In the genomic region with DNA sequence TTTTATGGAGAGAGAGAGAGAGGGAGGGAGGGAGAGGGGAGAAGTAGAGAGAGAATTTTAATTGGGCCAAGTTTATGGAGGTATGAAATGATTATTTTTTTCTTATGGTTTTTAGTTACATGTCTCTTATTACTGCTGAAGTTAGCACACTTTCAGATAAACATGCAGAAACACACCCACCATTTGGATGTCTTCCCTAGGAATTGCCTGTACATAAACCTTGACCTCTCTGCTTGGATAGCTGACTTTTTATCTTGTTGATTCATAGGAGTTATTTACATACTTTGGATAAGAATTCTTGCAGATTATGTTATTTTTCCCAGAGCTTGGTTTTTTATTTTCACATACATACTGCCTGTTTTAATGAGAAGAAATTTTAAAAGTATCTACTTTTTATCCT, we compare ENCODE assay signal across 1 cellular context.
TF ChIP-seq lines count a peak whose summit lies in the region.

No MANE protein-coding gene starts in this region.

TF ChIP-seq in HepG2, 621 proteins besides CTCF, POLR2A, EP300 and RAD21 (continued from another document):
- TF ChIP-seq, protein P1, sequence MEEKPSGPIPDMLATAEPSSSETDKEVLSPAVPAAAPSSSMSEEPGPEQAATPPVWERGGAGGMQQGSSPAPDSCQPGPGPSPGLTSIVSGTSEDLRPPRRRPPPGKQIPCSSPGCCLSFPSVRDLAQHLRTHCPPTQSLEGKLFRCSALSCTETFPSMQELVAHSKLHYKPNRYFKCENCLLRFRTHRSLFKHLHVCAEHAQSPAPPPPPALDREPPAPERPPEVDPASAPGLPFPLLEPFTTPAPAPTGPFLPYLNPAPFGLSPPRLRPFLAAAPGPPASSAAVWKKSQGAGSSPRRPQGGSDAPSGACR (CRISPR knock-in tag; IDR thresholded peaks at IDR 0.05), result no peak
- TF ChIP-seq, protein P2, sequence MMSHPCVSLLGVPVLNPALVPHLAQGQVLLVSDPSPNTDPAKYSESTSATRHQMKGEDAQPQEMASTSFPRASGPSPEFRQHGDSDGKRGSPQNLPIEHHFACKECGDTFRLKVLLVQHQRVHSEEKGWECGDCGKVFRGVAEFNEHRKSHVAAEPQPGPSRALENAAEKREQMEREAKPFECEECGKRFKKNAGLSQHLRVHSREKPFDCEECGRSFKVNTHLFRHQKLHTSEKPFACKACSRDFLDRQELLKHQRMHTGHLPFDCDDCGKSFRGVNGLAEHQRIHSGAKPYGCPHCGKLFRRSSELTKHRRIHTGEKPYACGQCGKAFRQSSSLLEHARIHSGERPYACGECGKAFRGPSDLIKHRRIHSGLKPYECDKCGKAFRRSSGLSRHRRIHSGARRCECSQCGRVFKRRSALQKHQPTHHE (CRISPR knock-in tag; IDR thresholded peaks at IDR 0.05; ENCODE audit: borderline replicate concordance), result no peak
- TF ChIP-seq, protein P3, sequence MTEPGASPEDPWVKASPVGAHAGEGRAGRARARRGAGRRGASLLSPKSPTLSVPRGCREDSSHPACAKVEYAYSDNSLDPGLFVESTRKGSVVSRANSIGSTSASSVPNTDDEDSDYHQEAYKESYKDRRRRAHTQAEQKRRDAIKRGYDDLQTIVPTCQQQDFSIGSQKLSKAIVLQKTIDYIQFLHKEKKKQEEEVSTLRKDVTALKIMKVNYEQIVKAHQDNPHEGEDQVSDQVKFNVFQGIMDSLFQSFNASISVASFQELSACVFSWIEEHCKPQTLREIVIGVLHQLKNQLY (CRISPR knock-in tag; IDR thresholded peaks at IDR 0.05), result no peak
- TF ChIP-seq ZNF460 (CRISPR knock-in tag; IDR thresholded peaks at IDR 0.05; ENCODE audit: borderline replicate concordance) (no peak), SIN3B (IDR thresholded peaks at IDR 0.05; ENCODE audit: low read length) (no peak), ZNF790 (CRISPR knock-in tag; IDR thresholded peaks at IDR 0.05; ENCODE audit: borderline replicate concordance) (no peak), ZNF101 (CRISPR knock-in tag; IDR thresholded peaks at IDR 0.05; ENCODE audit: borderline replicate concordance, low read depth) (no peak)
- TF ChIP-seq, protein P4, sequence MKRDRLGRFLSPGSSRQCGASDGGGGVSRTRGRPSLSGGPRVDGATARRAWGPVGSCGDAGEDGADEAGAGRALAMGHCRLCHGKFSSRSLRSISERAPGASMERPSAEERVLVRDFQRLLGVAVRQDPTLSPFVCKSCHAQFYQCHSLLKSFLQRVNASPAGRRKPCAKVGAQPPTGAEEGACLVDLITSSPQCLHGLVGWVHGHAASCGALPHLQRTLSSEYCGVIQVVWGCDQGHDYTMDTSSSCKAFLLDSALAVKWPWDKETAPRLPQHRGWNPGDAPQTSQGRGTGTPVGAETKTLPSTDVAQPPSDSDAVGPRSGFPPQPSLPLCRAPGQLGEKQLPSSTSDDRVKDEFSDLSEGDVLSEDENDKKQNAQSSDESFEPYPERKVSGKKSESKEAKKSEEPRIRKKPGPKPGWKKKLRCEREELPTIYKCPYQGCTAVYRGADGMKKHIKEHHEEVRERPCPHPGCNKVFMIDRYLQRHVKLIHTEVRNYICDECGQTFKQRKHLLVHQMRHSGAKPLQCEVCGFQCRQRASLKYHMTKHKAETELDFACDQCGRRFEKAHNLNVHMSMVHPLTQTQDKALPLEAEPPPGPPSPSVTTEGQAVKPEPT (CRISPR knock-in tag; IDR thresholded peaks at IDR 0.05; ENCODE audit: low read depth), result no peak
- TF ChIP-seq, protein P5, sequence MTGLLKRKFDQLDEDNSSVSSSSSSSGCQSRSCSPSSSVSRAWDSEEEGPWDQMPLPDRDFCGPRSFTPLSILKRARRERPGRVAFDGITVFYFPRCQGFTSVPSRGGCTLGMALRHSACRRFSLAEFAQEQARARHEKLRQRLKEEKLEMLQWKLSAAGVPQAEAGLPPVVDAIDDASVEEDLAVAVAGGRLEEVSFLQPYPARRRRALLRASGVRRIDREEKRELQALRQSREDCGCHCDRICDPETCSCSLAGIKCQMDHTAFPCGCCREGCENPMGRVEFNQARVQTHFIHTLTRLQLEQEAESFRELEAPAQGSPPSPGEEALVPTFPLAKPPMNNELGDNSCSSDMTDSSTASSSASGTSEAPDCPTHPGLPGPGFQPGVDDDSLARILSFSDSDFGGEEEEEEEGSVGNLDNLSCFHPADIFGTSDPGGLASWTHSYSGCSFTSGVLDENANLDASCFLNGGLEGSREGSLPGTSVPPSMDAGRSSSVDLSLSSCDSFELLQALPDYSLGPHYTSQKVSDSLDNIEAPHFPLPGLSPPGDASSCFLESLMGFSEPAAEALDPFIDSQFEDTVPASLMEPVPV (CRISPR knock-in tag; IDR thresholded peaks at IDR 0.05), result no peak
- TF ChIP-seq, protein P6, sequence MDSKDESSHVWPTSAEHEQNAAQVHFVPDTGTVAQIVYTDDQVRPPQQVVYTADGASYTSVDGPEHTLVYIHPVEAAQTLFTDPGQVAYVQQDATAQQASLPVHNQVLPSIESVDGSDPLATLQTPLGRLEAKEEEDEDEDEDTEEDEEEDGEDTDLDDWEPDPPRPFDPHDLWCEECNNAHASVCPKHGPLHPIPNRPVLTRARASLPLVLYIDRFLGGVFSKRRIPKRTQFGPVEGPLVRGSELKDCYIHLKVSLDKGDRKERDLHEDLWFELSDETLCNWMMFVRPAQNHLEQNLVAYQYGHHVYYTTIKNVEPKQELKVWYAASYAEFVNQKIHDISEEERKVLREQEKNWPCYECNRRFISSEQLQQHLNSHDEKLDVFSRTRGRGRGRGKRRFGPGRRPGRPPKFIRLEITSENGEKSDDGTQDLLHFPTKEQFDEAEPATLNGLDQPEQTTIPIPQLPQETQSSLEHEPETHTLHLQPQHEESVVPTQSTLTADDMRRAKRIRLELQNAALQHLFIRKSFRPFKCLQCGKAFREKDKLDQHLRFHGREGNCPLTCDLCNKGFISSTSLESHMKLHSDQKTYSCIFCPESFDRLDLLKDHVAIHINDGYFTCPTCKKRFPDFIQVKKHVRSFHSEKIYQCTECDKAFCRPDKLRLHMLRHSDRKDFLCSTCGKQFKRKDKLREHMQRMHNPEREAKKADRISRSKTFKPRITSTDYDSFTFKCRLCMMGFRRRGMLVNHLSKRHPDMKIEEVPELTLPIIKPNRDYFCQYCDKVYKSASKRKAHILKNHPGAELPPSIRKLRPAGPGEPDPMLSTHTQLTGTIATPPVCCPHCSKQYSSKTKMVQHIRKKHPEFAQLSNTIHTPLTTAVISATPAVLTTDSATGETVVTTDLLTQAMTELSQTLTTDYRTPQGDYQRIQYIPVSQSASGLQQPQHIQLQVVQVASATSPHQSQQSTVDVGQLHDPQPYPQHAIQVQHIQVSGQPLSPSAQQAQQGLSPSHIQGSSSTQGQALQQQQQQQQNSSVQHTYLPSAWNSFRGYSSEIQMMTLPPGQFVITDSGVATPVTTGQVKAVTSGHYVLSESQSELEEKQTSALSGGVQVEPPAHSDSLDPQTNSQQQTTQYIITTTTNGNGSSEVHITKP (CRISPR knock-in tag; IDR thresholded peaks at IDR 0.05; ENCODE audit: low read depth), result no peak
- TF ChIP-seq, protein P7, sequence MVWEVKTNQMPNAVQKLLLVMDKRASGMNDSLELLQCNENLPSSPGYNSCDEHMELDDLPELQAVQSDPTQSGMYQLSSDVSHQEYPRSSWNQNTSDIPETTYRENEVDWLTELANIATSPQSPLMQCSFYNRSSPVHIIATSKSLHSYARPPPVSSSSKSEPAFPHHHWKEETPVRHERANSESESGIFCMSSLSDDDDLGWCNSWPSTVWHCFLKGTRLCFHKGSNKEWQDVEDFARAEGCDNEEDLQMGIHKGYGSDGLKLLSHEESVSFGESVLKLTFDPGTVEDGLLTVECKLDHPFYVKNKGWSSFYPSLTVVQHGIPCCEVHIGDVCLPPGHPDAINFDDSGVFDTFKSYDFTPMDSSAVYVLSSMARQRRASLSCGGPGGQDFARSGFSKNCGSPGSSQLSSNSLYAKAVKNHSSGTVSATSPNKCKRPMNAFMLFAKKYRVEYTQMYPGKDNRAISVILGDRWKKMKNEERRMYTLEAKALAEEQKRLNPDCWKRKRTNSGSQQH (CRISPR knock-in tag; IDR thresholded peaks at IDR 0.05; ENCODE audit: low read depth), result no peak
